In genomic region chr4:155094421-155094820, GRCh38 we compare ENCODE assay signal across 29 cellular contexts.
"Had no signal": no experiment of that assay in that cellular context is flagged by ENCODE, and none has a peak within 500 bp of the region (broad histone marks: within the 10 kb centered on the region; RNA-seq: fewer than 3 reads in every experiment).

No MANE protein-coding gene starts in this region.

- H3K27ac Mint-ChIP-seq: activated CD4-positive, alpha-beta T cell treated with anti-CD3 and anti-CD28 coated beads for 36 hours; activated naive CD8-positive, alpha-beta T cell treated with anti-CD3 and anti-CD28 coated beads, Interleukin-2, amount 10 ng/mL, durations not matched to agents 7 days and 5 days; activated T-cell treated with anti-CD3 and anti-CD28 coated beads, Interleukin-2, amount 50 U/mL, for 24 hours; activated T-helper 2 cell treated with anti-CD3 and anti-CD28 coated beads, Interferon-gamma antibody, Interleukin-2, Interleukin-4, amounts not matched to agents 10 μg/mL and 5 μg/mL and 100 μg/mL, durations not matched to agents 14 hours and 24 hours and 36 hours; effector memory CD8-positive, alpha-beta T cell; naive thymus-derived CD4-positive, alpha-beta T cell; progenitor cell of endocrine pancreas; type B pancreatic cell had no signal

- H3K27me3 Mint-ChIP-seq: activated T-cell treated with anti-CD3 and anti-CD28 coated beads, Interleukin-2, amount 50 U/mL, for 24 hours; effector memory CD8-positive, alpha-beta T cell; progenitor cell of endocrine pancreas; type B pancreatic cell had no signal

- ATAC-seq: activated CD4-positive, alpha-beta T cell treated with anti-CD3 and anti-CD28 coated beads for 36 hours; effector memory CD8-positive, alpha-beta T cell; foreskin keratinocyte; left lobe of liver; lower lobe of right lung; naive thymus-derived CD4-positive, alpha-beta T cell had no signal

- DNase-seq: activated CD4-positive, alpha-beta T cell treated with anti-CD3 and anti-CD28 coated beads for 36 hours; activated CD4-positive, alpha-beta T cell treated with anti-CD3 and anti-CD28 coated beads, Interleukin-2, amount 50 U/mL, for 4 hours; activated CD8-positive, alpha-beta memory T cell treated with anti-CD3 and anti-CD28 coated beads for 24 hours; activated CD8-positive, alpha-beta memory T cell treated with anti-CD3 and anti-CD28 coated beads, Interleukin-2, amount 50 U/mL, for 4 hours; activated naive CD4-positive, alpha-beta T cell treated with Interleukin-2 at 50 U/mL for 16 hours; activated naive CD8-positive, alpha-beta T cell treated with anti-CD3 and anti-CD28 coated beads, Interleukin-2, amount 10 ng/mL, durations not matched to agents 7 days and 5 days; activated T-cell treated with anti-CD3 and anti-CD28 coated beads, Interleukin-2, amount 50 U/mL, for 24 hours; anterior cingulate cortex; brain microvascular endothelial cell; central memory CD4-positive, alpha-beta T cell; dorsolateral prefrontal cortex; effector memory CD8-positive, alpha-beta T cell; foreskin keratinocyte; kidney; lower lobe of right lung; naive thymus-derived CD4-positive, alpha-beta T cell; retina; spleen; stimulated activated CD4-positive, alpha-beta T cell treated with anti-CD3 and anti-CD28 coated beads, Interleukin-4, amount 100 ng/mL, for 1 hour; stimulated activated naive CD4-positive, alpha-beta T cell treated with Interleukin-2 at 50 U/mL for 16 hours; T-helper 9 cell had no signal

- H3K4me1 Mint-ChIP-seq: activated CD4-positive, alpha-beta T cell treated with anti-CD3 and anti-CD28 coated beads for 36 hours; activated naive CD8-positive, alpha-beta T cell treated with anti-CD3 and anti-CD28 coated beads, Interleukin-2, amount 10 ng/mL, durations not matched to agents 7 days and 5 days; naive thymus-derived CD4-positive, alpha-beta T cell; neural crest cell had no signal

- H3K36me3 Mint-ChIP-seq: activated naive CD8-positive, alpha-beta T cell treated with anti-CD3 and anti-CD28 coated beads, Interleukin-2, amount 10 ng/mL, durations not matched to agents 7 days and 5 days; naive thymus-derived CD4-positive, alpha-beta T cell; type B pancreatic cell had no signal

- H3K4me3 ChIP-seq: dorsolateral prefrontal cortex, esophagus muscularis mucosa, lower lobe of right lung, spleen, thoracic aorta, vagina had no signal

- H3K4me3 Mint-ChIP-seq: activated CD4-positive, alpha-beta T cell treated with anti-CD3 and anti-CD28 coated beads for 36 hours; activated naive CD8-positive, alpha-beta T cell treated with anti-CD3 and anti-CD28 coated beads, Interleukin-2, amount 10 ng/mL, durations not matched to agents 7 days and 5 days; activated T-cell treated with anti-CD3 and anti-CD28 coated beads, Interleukin-2, amount 50 U/mL, for 24 hours; effector memory CD8-positive, alpha-beta T cell; naive thymus-derived CD4-positive, alpha-beta T cell; neural crest cell; type B pancreatic cell had no signal

- H3K9me3 Mint-ChIP-seq: activated naive CD8-positive, alpha-beta T cell treated with anti-CD3 and anti-CD28 coated beads, Interleukin-2, amount 10 ng/mL, durations not matched to agents 7 days and 5 days; activated T-cell treated with anti-CD3 and anti-CD28 coated beads, Interleukin-2, amount 50 U/mL, for 24 hours; activated T-helper 2 cell treated with anti-CD3 and anti-CD28 coated beads, Interferon-gamma antibody, Interleukin-2, Interleukin-4, amounts not matched to agents 10 μg/mL and 5 μg/mL and 100 μg/mL, durations not matched to agents 14 hours and 24 hours and 36 hours; effector memory CD8-positive, alpha-beta T cell; neural crest cell; type B pancreatic cell had no signal
